9 cellular contexts compared by ENCODE assay signal in genomic region chr1:45684402-45684801, GRCh38. TPM values are rescaled to one million over a fixed set of nuclear protein-coding genes. Genes with fewer than 3 reads are reported as not detected.
DNase-seq lines count a peak whose midpoint lies in the region; ATAC-seq lines count a peak whose summit lies in the region.
"Had no signal": no experiment of that assay in that cellular context is flagged by ENCODE, and none has a peak within 500 bp of the region (broad histone marks: within the 10 kb centered on the region; RNA-seq: fewer than 3 reads in every experiment).

No MANE protein-coding gene starts in this region.

- POLR2A ChIA-PET in activated CD4-positive, alpha-beta T cell treated with anti-CD3 and anti-CD28 coated beads, Interleukin-2, amount 10 ng/mL, durations not matched to agents 7 days and 5 days (lab: Charles Lee), result interaction anchor here (0.7 kb wide), 1 partner anchor 9 kb away, joined by 3 read pairs; no protein-coding TSS in a partner anchor
- POLR2A ChIA-PET in activated CD4-positive, alpha-beta memory T cell treated with anti-CD3 and anti-CD28 coated beads, Interleukin-2, amount 10 ng/mL, durations not matched to agents 7 days and 5 days (lab: Charles Lee), result interaction anchor here (0.9 to 2.8 kb wide), 4 partner anchors 11 to 163 kb away, joined by 4 to 14 read pairs (median 5); partner anchors contain the start of genes IPP and PRDX1

- H3K27me3 ChIP-seq in iPS-18a (ENCODE audit: control insufficient read depth, insufficient read depth, low read length), result no peaks in the 10 kb centered on the region

- CTCF ChIA-PET in activated CD4-positive, alpha-beta T cell treated with anti-CD3 and anti-CD28 coated beads, Interleukin-2, amount 10 ng/mL, durations not matched to agents 7 days and 5 days (lab: Charles Lee), result no interaction called here
- CTCF ChIA-PET in activated CD4-positive, alpha-beta memory T cell treated with anti-CD3 and anti-CD28 coated beads, Interleukin-2, amount 10 ng/mL, durations not matched to agents 7 days and 5 days (lab: Charles Lee), result no interaction called here

- no peak for ATAC-seq in stimulated activated naive CD8-positive, alpha-beta T cell treated with anti-CD3 and anti-CD28 coated beads, Interleukin-15, amount 100 ng/mL, for 72 hours
- no peak for ATAC-seq in GM19467 (IDR thresholded peaks at IDR 0.05; ENCODE audit: unreplicated experiment)

- H3K4me3 ChIP-seq in iPS-18a (ENCODE audit: low read length), result peak overlapping the region; percentile 96

- no peak overlapping the region for H3K27ac ChIP-seq in iPS-18a (ENCODE audit: low read length)
- H3K27ac ChIP-seq: C4-2B had no signal

- H3K36me3 ChIP-seq in iPS-18a (ENCODE audit: control insufficient read depth, low read depth, low read length), result no peaks in the 10 kb centered on the region

- peaks cover 38% of the 10 kb centered on the region for H3K4me1 ChIP-seq in iPS-18a (ENCODE audit: control insufficient read depth, low read depth, low read length)

- peak overlapping the region; percentile 99 for H3K9ac ChIP-seq in iPS-18a (ENCODE audit: low read length)

- DNase-seq in activated CD4-positive, alpha-beta T cell treated with anti-CD3 and anti-CD28 coated beads, Interleukin-2, amount 10 ng/mL, durations not matched to agents 7 days and 5 days, result no peak
- DNase-seq in activated CD4-positive, alpha-beta T cell treated with anti-CD3 and anti-CD28 coated beads for 1 hour, result no peak
- no peak for DNase-seq in activated CD4-positive, alpha-beta memory T cell treated with anti-CD3 and anti-CD28 coated beads, Interleukin-2, amount 10 ng/mL, durations not matched to agents 7 days and 5 days
- no peak for DNase-seq in stimulated activated naive CD8-positive, alpha-beta T cell treated with anti-CD3 and anti-CD28 coated beads, Interleukin-15, amount 100 ng/mL, for 72 hours
- DNase-seq in NCI-H510A (lab: John Stamatoyannopoulos, UW), result no peak
- no peak for DNase-seq in stimulated activated CD4-positive, alpha-beta T cell treated with anti-CD3 and anti-CD28 coated beads, Interleukin-4, amount 100 ng/mL, for 24 hours

- peak overlapping the region; percentile 96 for H3K4me3 Mint-ChIP-seq in activated CD4-positive, alpha-beta T cell treated with anti-CD3 and anti-CD28 coated beads, Interleukin-2, amount 10 ng/mL, durations not matched to agents 7 days and 5 days
- peak overlapping the region; percentile 37 for H3K4me3 Mint-ChIP-seq in activated CD4-positive, alpha-beta memory T cell treated with anti-CD3 and anti-CD28 coated beads, Interleukin-2, amount 10 ng/mL, durations not matched to agents 7 days and 5 days
- H3K4me3 Mint-ChIP-seq in stimulated activated naive CD8-positive, alpha-beta T cell treated with anti-CD3 and anti-CD28 coated beads, Interleukin-15, amount 100 ng/mL, for 72 hours, result peak overlapping the region; percentile 97 to 99

- no peaks in the 10 kb centered on the region for H3K27me3 Mint-ChIP-seq in activated CD4-positive, alpha-beta T cell treated with anti-CD3 and anti-CD28 coated beads, Interleukin-2, amount 10 ng/mL, durations not matched to agents 7 days and 5 days
- H3K27me3 Mint-ChIP-seq in activated CD4-positive, alpha-beta memory T cell treated with anti-CD3 and anti-CD28 coated beads, Interleukin-2, amount 10 ng/mL, durations not matched to agents 7 days and 5 days, result no peaks in the 10 kb centered on the region
- no peaks in the 10 kb centered on the region for H3K27me3 Mint-ChIP-seq in stimulated activated naive CD8-positive, alpha-beta T cell treated with anti-CD3 and anti-CD28 coated beads, Interleukin-15, amount 100 ng/mL, for 72 hours

- H3K27ac Mint-ChIP-seq in activated CD4-positive, alpha-beta T cell treated with anti-CD3 and anti-CD28 coated beads, Interleukin-2, amount 10 ng/mL, durations not matched to agents 7 days and 5 days, result no peak overlapping the region
- H3K27ac Mint-ChIP-seq in activated CD4-positive, alpha-beta memory T cell treated with anti-CD3 and anti-CD28 coated beads, Interleukin-2, amount 10 ng/mL, durations not matched to agents 7 days and 5 days, result no peak overlapping the region
- H3K27ac Mint-ChIP-seq in stimulated activated naive CD8-positive, alpha-beta T cell treated with anti-CD3 and anti-CD28 coated beads, Interleukin-15, amount 100 ng/mL, for 72 hours, result no peak overlapping the region

- peaks cover 12% of the 10 kb centered on the region for H3K36me3 Mint-ChIP-seq in activated CD4-positive, alpha-beta T cell treated with anti-CD3 and anti-CD28 coated beads, Interleukin-2, amount 10 ng/mL, durations not matched to agents 7 days and 5 days (ENCODE audit: low read depth)
- peaks cover 32% of the 10 kb centered on the region for H3K36me3 Mint-ChIP-seq in activated CD4-positive, alpha-beta memory T cell treated with anti-CD3 and anti-CD28 coated beads, Interleukin-2, amount 10 ng/mL, durations not matched to agents 7 days and 5 days (ENCODE audit: low read depth)

- H3K9me3 Mint-ChIP-seq in activated CD4-positive, alpha-beta T cell treated with anti-CD3 and anti-CD28 coated beads, Interleukin-2, amount 10 ng/mL, durations not matched to agents 7 days and 5 days, result no peaks in the 10 kb centered on the region
- H3K9me3 Mint-ChIP-seq in activated CD4-positive, alpha-beta memory T cell treated with anti-CD3 and anti-CD28 coated beads, Interleukin-2, amount 10 ng/mL, durations not matched to agents 7 days and 5 days, result no peaks in the 10 kb centered on the region
- H3K9me3 Mint-ChIP-seq in stimulated activated naive CD8-positive, alpha-beta T cell treated with anti-CD3 and anti-CD28 coated beads, Interleukin-15, amount 100 ng/mL, for 72 hours, result no peaks in the 10 kb centered on the region

- no peaks in the 10 kb centered on the region for H3K9me3 ChIP-seq in iPS-18a (ENCODE audit: control insufficient read depth, low read depth, low read length)

- peaks cover 44% of the 10 kb centered on the region for H3K4me1 Mint-ChIP-seq in activated CD4-positive, alpha-beta T cell treated with anti-CD3 and anti-CD28 coated beads, Interleukin-2, amount 10 ng/mL, durations not matched to agents 7 days and 5 days
- peaks cover 50% of the 10 kb centered on the region for H3K4me1 Mint-ChIP-seq in activated CD4-positive, alpha-beta memory T cell treated with anti-CD3 and anti-CD28 coated beads, Interleukin-2, amount 10 ng/mL, durations not matched to agents 7 days and 5 days
- H3K4me1 Mint-ChIP-seq in stimulated activated naive CD8-positive, alpha-beta T cell treated with anti-CD3 and anti-CD28 coated beads, Interleukin-15, amount 100 ng/mL, for 72 hours, result peaks cover 46% of the 10 kb centered on the region

RNA-seq across cellular contexts. Expression of gene GPBP1L1, which starts 1.9 kb away (rescaled TPM):
- 100 to 1,000 TPM; 117 to 124 TPM for total RNA-seq in activated CD4-positive, alpha-beta T cell treated with anti-CD3 and anti-CD28 coated beads, Interleukin-2, amount 10 ng/mL, durations not matched to agents 7 days and 5 days
- 100 to 1,000 TPM; 130 to 134 TPM for total RNA-seq in activated CD4-positive, alpha-beta memory T cell treated with anti-CD3 and anti-CD28 coated beads, Interleukin-2, amount 10 ng/mL, durations not matched to agents 7 days and 5 days

RNA-seq across cellular contexts. Expression of gene TMEM69, which starts 3.6 kb away (rescaled TPM):
- 10 to 100 TPM; 18.6 to 27.4 TPM for total RNA-seq in activated CD4-positive, alpha-beta T cell treated with anti-CD3 and anti-CD28 coated beads, Interleukin-2, amount 10 ng/mL, durations not matched to agents 7 days and 5 days
- total RNA-seq in activated CD4-positive, alpha-beta memory T cell treated with anti-CD3 and anti-CD28 coated beads, Interleukin-2, amount 10 ng/mL, durations not matched to agents 7 days and 5 days, result 10 to 100 TPM; 19.2 to 22.6 TPM

Comparison
In these comparisons a context has a peak if more than half of its experiments do, and no peak if none do; other contexts are left out.
1. H3K4me3 Mint-ChIP-seq: peak in every context shown above with its lines; median percentile 98 in stimulated activated naive CD8-positive, alpha-beta T cell treated with anti-CD3 and anti-CD28 coated beads, Interleukin-15, amount 100 ng/mL, for 72 hours; 96 in activated CD4-positive, alpha-beta T cell treated with anti-CD3 and anti-CD28 coated beads, Interleukin-2, amount 10 ng/mL, durations not matched to agents 7 days and 5 days; 37 in activated CD4-positive, alpha-beta memory T cell treated with anti-CD3 and anti-CD28 coated beads, Interleukin-2, amount 10 ng/mL, durations not matched to agents 7 days and 5 days.